In genomic region chr15:86063328-86064180, GRCh38 we compare ENCODE assay signal across 1 cellular context.
TF ChIP-seq lines count a peak whose summit lies in the region.

No MANE protein-coding gene starts in this region.

TF ChIP-seq in H1, 55 proteins besides CTCF, POLR2A, EP300 and RAD21:
- TF ChIP-seq MAX (IDR thresholded peaks at IDR 0.05): no peak
- TF ChIP-seq NRF1 (IDR thresholded peaks at IDR 0.05; ENCODE audit: low read depth, low read length): no peak
- TF ChIP-seq SP4 (IDR thresholded peaks at IDR 0.05; ENCODE audit: low read length): no peak
- no peak for TF ChIP-seq BRCA1 (IDR thresholded peaks at IDR 0.05; ENCODE audit: low read depth, low read length)
- no peak for TF ChIP-seq TAF7 (optimal IDR thresholded peaks at IDR 0.05; ENCODE audit: borderline replicate concordance, low read depth, low read length)
